In genomic region chr6:121711472-121711871, GRCh38 we compare ENCODE assay signal across 20 cellular contexts.
DNase-seq lines count a peak whose midpoint lies in the region; ATAC-seq, FAIRE-seq and TF ChIP-seq lines count a peak whose summit lies in the region.
"Had no signal": no experiment of that assay in that cellular context is flagged by ENCODE, and none has a peak within 500 bp of the region (broad histone marks: within the 10 kb centered on the region; RNA-seq: fewer than 3 reads in every experiment).

No MANE protein-coding gene starts in this region.

- WGBS in right lobe of liver (ENCODE audit: insufficient coverage, low coverage, low lambda C conversion rate, missing lambda C conversion rate): 36% methylated on average over 2 of the region's 3 CpGs
- WGBS in HepG2 (ENCODE audit: low lambda C conversion rate): 61% methylated on average over 3 of the region's 3 CpGs
- 49 to 62% methylated on average over 3 of the region's 3 CpGs for WGBS in pancreas, 2 donors

- no TSS peak for BruUV-seq in HepG2 (replicated peaks; lab: Mats Ljungman, UMichigan)

- no peak overlapping the region for H3K9ac ChIP-seq in HepG2 (ENCODE audit: insufficient read depth, low read depth, low read length)
- H3K9ac ChIP-seq: KMS-11 had no signal

- DNase-seq in right lobe of liver: peak in 1 of 3 donors; percentile 21
- DNase-seq in HepG2 (ENCODE audit: low spot score): no peak
- DNase-seq in endothelial cell (ENCODE audit: low spot score): peak; percentile 11
- peak; percentile 12 for DNase-seq in medulla oblongata (ENCODE audit: extremely low spot score)
- DNase-seq in DMS53 (lab: John Stamatoyannopoulos, UW): no peak
- DNase-seq in occipital lobe (lab: John Stamatoyannopoulos, UW): no peak
- DNase-seq in pancreas: no peak
- DNase-seq: ACHN, AML-193, NCI-H1092, NCI-H146, NCI-H2081 treated with DMSO at 0.1 percent for 48 hours, NCI-H2227 treated with DMSO at 0.1 percent for 48 hours, NCI-H524, OCI-M1 had no signal

- TF ChIP-seq RAD21 in HepG2 (CRISPR knock-in tag; IDR thresholded peaks at IDR 0.05): no peak

- no peaks in the 10 kb centered on the region for H3K79me2 ChIP-seq in HepG2 (ENCODE audit: insufficient read depth, low read length)

- peaks cover 7% of the 10 kb centered on the region for H3K4me1 Mint-ChIP-seq in endothelial cell (ENCODE audit: unreplicated experiment)
- H3K4me1 Mint-ChIP-seq: CD14-positive monocyte had no signal

- H3K9me3 Mint-ChIP-seq in endothelial cell (ENCODE audit: unreplicated experiment): no peaks in the 10 kb centered on the region

- in situ Hi-C loops in HepG2 (cut with HindIII; ENCODE audit: extremely low pct_ligation_motif_present, low pct_unique_long_range_greater_than_20kb): no loop called here

- H2AFZ ChIP-seq in HepG2 (ENCODE audit: low read length): no peak overlapping the region

- no peaks in the 10 kb centered on the region for H3K36me3 Mint-ChIP-seq in endothelial cell (ENCODE audit: low read depth, unreplicated experiment)
- H3K36me3 Mint-ChIP-seq: CD14-positive monocyte had no signal

- no peaks in the 10 kb centered on the region for H3K27me3 Mint-ChIP-seq in endothelial cell (ENCODE audit: unreplicated experiment)

- H3K4me1 ChIP-seq in right lobe of liver: no peaks in the 10 kb centered on the region
- no peaks in the 10 kb centered on the region for H3K4me1 ChIP-seq in HepG2 (ENCODE audit: insufficient read depth, low read length)
- no peaks in the 10 kb centered on the region for H3K4me1 ChIP-seq in pancreas
- H3K4me1 ChIP-seq: SJSA1 had no signal

- H3K4me3 ChIP-seq in right lobe of liver (no peak overlapping the region), HepG2 (replicated peaks in 1 of 3; ENCODE audit: insufficient read depth in 1 of 3, low read depth in 2 of 3, low read length in 3 of 3) (no peak overlapping the region), pancreas (no peak overlapping the region)
- H3K4me3 ChIP-seq: SJSA1 had no signal

- H3K9me3 ChIP-seq in right lobe of liver: no peaks in the 10 kb centered on the region
- H3K9me3 ChIP-seq in HepG2 (ENCODE audit: low read length): no peaks in the 10 kb centered on the region
- no peaks in the 10 kb centered on the region for H3K9me3 ChIP-seq in pancreas
- H3K9me3 ChIP-seq: SJSA1 had no signal

- TF ChIP-seq CTCF in right lobe of liver (IDR thresholded peaks at IDR 0.05) (no peak), HepG2 (CRISPR knock-in tag; IDR thresholded peaks at IDR 0.05) (no peak), endothelial cell (IDR thresholded peaks at IDR 0.05; ENCODE audit: unreplicated experiment) (no peak), pancreas (IDR thresholded peaks at IDR 0.05) (no peak)

- POLR2A ChIA-PET in HepG2 (lab: Yijun Ruan, JAX): no interaction called here

- no peak overlapping the region for H3K4me2 ChIP-seq in HepG2 (ENCODE audit: low read depth, low read length)
- H3K4me2 ChIP-seq: KMS-11 had no signal

- no peaks in the 10 kb centered on the region for H4K20me1 ChIP-seq in HepG2 (ENCODE audit: insufficient read depth, low read length)

- TF ChIP-seq POLR2A in right lobe of liver (IDR thresholded peaks at IDR 0.05): no peak
- no peak for TF ChIP-seq POLR2A in HepG2 (IDR thresholded peaks at IDR 0.05; ENCODE audit: insufficient read depth in 1 of 2, low read depth in 2 of 2, low read length in 2 of 2)

- no peaks in the 10 kb centered on the region for H3K36me3 ChIP-seq in right lobe of liver
- no peaks in the 10 kb centered on the region for H3K36me3 ChIP-seq in HepG2 (replicated peaks in 1 of 2; ENCODE audit: control insufficient read depth in 1 of 2, insufficient read depth in 2 of 2, low read length in 2 of 2)
- no peaks in the 10 kb centered on the region for H3K36me3 ChIP-seq in pancreas
- H3K36me3 ChIP-seq: SJSA1 had no signal

- H3K27ac Mint-ChIP-seq in endothelial cell (ENCODE audit: unreplicated experiment): peak overlapping the region; percentile 50
- H3K27ac Mint-ChIP-seq: CD14-positive monocyte had no signal

- peak in 3 of 4 donors; percentile 33 to 61 (median 44) for ATAC-seq in right lobe of liver
- ATAC-seq in HepG2: no peak
- no peak for ATAC-seq in pancreas

- no peak overlapping the region for H3K4me3 Mint-ChIP-seq in endothelial cell (ENCODE audit: unreplicated experiment)
- H3K4me3 Mint-ChIP-seq: CD14-positive monocyte had no signal

- no peak overlapping the region for H3K27ac ChIP-seq in right lobe of liver
- no peak overlapping the region for H3K27ac ChIP-seq in HepG2 (ENCODE audit: extremely low read length, insufficient read depth, low read length)
- no peak overlapping the region for H3K27ac ChIP-seq in pancreas
- H3K27ac ChIP-seq: KMS-11, RWPE1, SJSA1 had no signal

- no peaks in the 10 kb centered on the region for H3K27me3 ChIP-seq in right lobe of liver
- no peaks in the 10 kb centered on the region for H3K27me3 ChIP-seq in HepG2 (ENCODE audit: control insufficient read depth in 1 of 2, insufficient read depth in 2 of 2, low read length in 2 of 2)
- no peaks in the 10 kb centered on the region for H3K27me3 ChIP-seq in pancreas
- H3K27me3 ChIP-seq: SJSA1 had no signal

- CTCF ChIA-PET in HepG2 (lab: Yijun Ruan, JAX; ENCODE audit: low intra/inter-chr PET ratio, low total read pairs): no interaction called here

- TF ChIP-seq EP300 in HepG2 (IDR thresholded peaks at IDR 0.05; ENCODE audit: low read depth in 2 of 2, low read length in 2 of 2): no peak
- no peak for TF ChIP-seq EP300 in HepG2 (CRISPR knock-in tag; IDR thresholded peaks at IDR 0.05; ENCODE audit: borderline replicate concordance)

- intact Hi-C loops in right lobe of liver (cut with DNase I) (no loop called here), HepG2 (cut with micrococcal nuclease; ENCODE audit: unreplicated experiment) (no loop called here), pancreas (cut with DNase I) (no loop called here)

- no peak for FAIRE-seq in HepG2 (lab: Jason Lieb, UNC)
- no peak for FAIRE-seq in pancreas (lab: Jason Lieb, UNC)
- FAIRE-seq: H1 had no signal

TF ChIP-seq in HepG2, 621 proteins besides CTCF, POLR2A, EP300 and RAD21:
- no peak for TF ChIP-seq ZNF607 (CRISPR knock-in tag; IDR thresholded peaks at IDR 0.05; ENCODE audit: borderline replicate concordance)
- no peak for TF ChIP-seq ZNF703 (CRISPR knock-in tag; IDR thresholded peaks at IDR 0.05; ENCODE audit: borderline replicate concordance)
- TF ChIP-seq ZNF275 (CRISPR knock-in tag; IDR thresholded peaks at IDR 0.05; ENCODE audit: borderline replicate concordance): no peak
- TF ChIP-seq ZMYM3 (CRISPR knock-in tag; IDR thresholded peaks at IDR 0.05): no peak
- no peak for TF ChIP-seq FUBP1 (CRISPR knock-in tag; IDR thresholded peaks at IDR 0.05; ENCODE audit: borderline replicate concordance)

Comparison
In these comparisons a context has a peak if more than half of its experiments do, and no peak if none do; other contexts are left out.
1. ATAC-seq: peak in right lobe of liver (3 of 4); none in HepG2 (single experiment) and pancreas (0 of 4).
2. DNase-seq: peak in endothelial cell (single experiment) and medulla oblongata (single experiment); none in HepG2 (single experiment), DMS53 (single experiment), occipital lobe (single experiment) and pancreas (0 of 6).